ENCODE assay signal across 16 cellular contexts in genomic region chr12:132043770-132044467, GRCh38.
DNase-seq lines count a peak whose midpoint lies in the region; ATAC-seq and TF ChIP-seq lines count a peak whose summit lies in the region.
"Had no signal": no experiment of that assay in that cellular context is flagged by ENCODE, and none has a peak within 500 bp of the region (broad histone marks: within the 10 kb centered on the region; RNA-seq: fewer than 3 reads in every experiment).

No MANE protein-coding gene starts in this region.

- H3K36me3 Mint-ChIP-seq in MCF 10A (ENCODE audit: insufficient read depth, unreplicated experiment): peaks cover 84% of the 10 kb centered on the region
- peaks cover 78% of the 10 kb centered on the region for H3K36me3 Mint-ChIP-seq in WTC11

- no peak overlapping the region for H3K9ac ChIP-seq in mammary epithelial cell (ENCODE audit: insufficient read depth, low read length)
- H3K9ac ChIP-seq: BLaER1 had no signal

- TF ChIP-seq CTCF in MCF 10A (IDR thresholded peaks at IDR 0.05; ENCODE audit: unreplicated experiment): no peak
- no peak for TF ChIP-seq CTCF in mammary epithelial cell (conservative IDR thresholded peaks at IDR 0.05 in 1 of 2, IDR thresholded peaks at IDR 0.05 in 1 of 2; ENCODE audit: extremely low read depth in 1 of 2, insufficient read depth in 1 of 2, low read depth in 1 of 2, low read length in 2 of 2)
- TF ChIP-seq CTCF in WTC11 (IDR thresholded peaks at IDR 0.05): no peak
- TF ChIP-seq CTCF in upper lobe of right lung (IDR thresholded peaks at IDR 0.05): no peak

- no peaks in the 10 kb centered on the region for H3K27me3 Mint-ChIP-seq in MCF 10A (ENCODE audit: insufficient read depth, unreplicated experiment)
- H3K27me3 Mint-ChIP-seq in WTC11 (ENCODE audit: low read depth): no peaks in the 10 kb centered on the region
- H3K27me3 Mint-ChIP-seq: CD4-positive, alpha-beta memory T cell had no signal

- WGBS in mammary epithelial cell (ENCODE audit: low coverage, missing lambda C conversion rate): 94% methylated on average over 14 of the region's 17 CpGs

- H3K4me2 ChIP-seq in mammary epithelial cell (ENCODE audit: insufficient read depth, low read depth, low read length): no peak overlapping the region
- H3K4me2 ChIP-seq: BLaER1 had no signal

- no peaks in the 10 kb centered on the region for H3K27me3 ChIP-seq in mammary epithelial cell (ENCODE audit: insufficient read depth, low read length)
- no peaks in the 10 kb centered on the region for H3K27me3 ChIP-seq in upper lobe of right lung
- H3K27me3 ChIP-seq: BLaER1 had no signal

- CTCF ChIA-PET in MCF 10A (lab: Yijun Ruan, JAX): no interaction called here
- CTCF ChIA-PET in mammary epithelial cell (lab: Charles Lee; ENCODE audit: low non-redundant PET): no interaction called here
- CTCF ChIA-PET in WTC11 (lab: Charles Lee): interaction anchor here (0.5 kb wide), 1 partner anchor 152 kb away, joined by 3 read pairs; no protein-coding TSS in a partner anchor

- no peaks in the 10 kb centered on the region for H4K20me1 ChIP-seq in mammary epithelial cell (ENCODE audit: insufficient read depth, low read length)

- H3K9me3 ChIP-seq in mammary epithelial cell (replicated peaks; ENCODE audit: insufficient read depth, low read length) (no peaks in the 10 kb centered on the region), upper lobe of right lung (no peaks in the 10 kb centered on the region)
- H3K9me3 ChIP-seq: BLaER1, HAP-1 had no signal

- H3K79me2 ChIP-seq in mammary epithelial cell (ENCODE audit: insufficient read depth, low read length): peaks cover 11% of the 10 kb centered on the region

- dilution Hi-C loops in mammary epithelial cell (cut with HindIII; ENCODE audit: low sequenced_read_pairs): no loop called here

- H3K27ac Mint-ChIP-seq in MCF 10A (ENCODE audit: low read depth, unreplicated experiment): peak overlapping the region; percentile 64
- H3K27ac Mint-ChIP-seq in WTC11: no peak overlapping the region
- H3K27ac Mint-ChIP-seq: CD14-positive monocyte had no signal

- peaks cover 18% of the 10 kb centered on the region for H3K36me3 ChIP-seq in mammary epithelial cell (ENCODE audit: insufficient read depth, low read length)
- peaks cover 76% of the 10 kb centered on the region for H3K36me3 ChIP-seq in upper lobe of right lung

- H3K4me3 Mint-ChIP-seq in MCF 10A (ENCODE audit: unreplicated experiment) (no peak overlapping the region), WTC11 (no peak overlapping the region)
- H3K4me3 Mint-ChIP-seq: CD14-positive monocyte; CD4-positive, alpha-beta memory T cell had no signal

- H2AFZ ChIP-seq in mammary epithelial cell (ENCODE audit: low read depth, low read length): no peak overlapping the region

- BruUV-seq in MCF 10A (replicated peaks; lab: Mats Ljungman, UMichigan) (no TSS peak), mammary epithelial cell (replicated peaks; lab: Mats Ljungman, UMichigan) (no TSS peak)

- no peak overlapping the region for H3K27ac ChIP-seq in mammary epithelial cell (ENCODE audit: insufficient read depth, low read depth, low read length)
- no peak overlapping the region for H3K27ac ChIP-seq in upper lobe of right lung
- H3K27ac ChIP-seq: BLaER1 had no signal

- H3K4me3 ChIP-seq in mammary epithelial cell (replicated peaks in 1 of 3; ENCODE audit: insufficient read depth in 1 of 3, low read depth in 2 of 3, low read length in 3 of 3) (no peak overlapping the region), upper lobe of right lung (no peak overlapping the region)
- H3K4me3 ChIP-seq: BLaER1, HAP-1 had no signal

- no peaks in the 10 kb centered on the region for H3K9me3 Mint-ChIP-seq in MCF 10A (ENCODE audit: unreplicated experiment)
- peaks cover 3% of the 10 kb centered on the region; the same call in 1 of the 2 replicates for H3K9me3 Mint-ChIP-seq in WTC11

- intact Hi-C loops in MCF 10A (cut with micrococcal nuclease) (no loop called here), mammary epithelial cell (cut with micrococcal nuclease) (no loop called here), upper lobe of right lung (cut with DNase I) (no loop called here)

- 0 out of 2 replicates have a peak, but pooled peaks have one; percentile 32 for ATAC-seq in WTC11
- no peak for ATAC-seq in upper lobe of right lung
- ATAC-seq in GM19351 (IDR thresholded peaks at IDR 0.05; ENCODE audit: unreplicated experiment): no peak

- H3K4me1 Mint-ChIP-seq in MCF 10A (ENCODE audit: insufficient read depth, unreplicated experiment): no peaks in the 10 kb centered on the region
- peaks cover 30% of the 10 kb centered on the region for H3K4me1 Mint-ChIP-seq in WTC11
- H3K4me1 Mint-ChIP-seq: CD14-positive monocyte had no signal

- H3K4me1 ChIP-seq in mammary epithelial cell (ENCODE audit: insufficient read depth, low read length) (peaks cover 7% of the 10 kb centered on the region), upper lobe of right lung (no peaks in the 10 kb centered on the region)
- H3K4me1 ChIP-seq: HAP-1 had no signal

- in situ Hi-C loops in mammary epithelial cell (cut with MboI; ENCODE audit: low sequenced_read_pairs in 2 of 2): no loop called here

- no peak for DNase-seq in MCF 10A (ENCODE audit: unreplicated experiment)
- DNase-seq in mammary epithelial cell: no peak
- DNase-seq in WTC11 (ENCODE audit: low spot score): no peak
- DNase-seq in islet precursor cell: peak; percentile 62
- peak; percentile 58 for DNase-seq in upper lobe of right lung
- DNase-seq in cerebellar nuclear complex (lab: John Stamatoyannopoulos, UW): no peak
- DNase-seq in central memory CD4-positive, alpha-beta T cell: no peak
- DNase-seq: AML-193; CD4-positive, alpha-beta memory T cell; DMS153; DMS79; GDM1 had no signal

- POLR2A ChIA-PET in MCF 10A (lab: Yijun Ruan, JAX) (no interaction called here), WTC11 (lab: Charles Lee) (no interaction called here)

TF ChIP-seq in WTC11, 78 proteins besides CTCF, POLR2A, EP300 and RAD21:
- TF ChIP-seq ATF2 (CRISPR knock-in tag; IDR thresholded peaks at IDR 0.05; ENCODE audit: borderline replicate concordance, low read depth) (no peak), PRDM15 (CRISPR knock-in tag; IDR thresholded peaks at IDR 0.05) (peak; percentile 54; the same call in 1 of the 2 replicates)

Comparison
In these comparisons a context has a peak if more than half of its experiments do, and no peak if none do; other contexts are left out.
1. DNase-seq: peak in islet precursor cell (single experiment) and upper lobe of right lung (single experiment); none in MCF 10A (single experiment), mammary epithelial cell (single experiment), WTC11 (single experiment), cerebellar nuclear complex (0 of 2) and central memory CD4-positive, alpha-beta T cell (single experiment).